9 cellular contexts compared by ENCODE assay signal in the genomic region with DNA sequence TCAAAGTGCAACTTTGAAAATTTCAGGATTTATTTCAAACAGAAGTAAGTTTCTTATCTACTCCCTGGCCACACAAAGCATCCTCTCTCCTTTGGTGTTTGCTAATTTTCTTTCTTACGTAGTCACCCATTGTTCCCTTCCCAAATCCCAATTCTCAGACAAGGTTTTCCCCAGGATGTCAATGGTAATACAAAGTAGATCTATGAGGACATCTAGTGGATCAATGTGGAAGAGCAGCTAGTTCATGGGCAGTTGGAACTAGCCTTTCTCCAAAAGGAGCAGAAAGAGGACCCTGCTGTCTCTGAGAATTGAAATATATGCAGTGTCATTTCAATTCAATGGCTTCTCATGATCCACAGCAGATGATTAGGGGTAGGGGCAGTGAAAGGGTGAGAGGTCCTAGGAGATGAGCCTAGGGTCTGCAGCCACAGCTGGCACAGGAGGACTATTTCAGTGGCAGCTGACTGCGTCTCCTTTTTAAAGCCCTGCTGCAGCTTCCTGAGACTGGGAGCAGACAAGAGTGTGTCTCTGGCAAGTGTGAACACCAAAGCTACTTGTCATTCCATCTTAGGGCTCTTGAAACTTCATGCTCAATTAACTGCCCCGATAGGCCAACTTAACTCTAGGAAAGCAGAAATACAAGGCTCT.
A peak's percentile ranks its signal among the peaks of the same experiment; 100 is the strongest.
DNase-seq lines count a peak whose midpoint lies in the region; ATAC-seq and TF ChIP-seq lines count a peak whose summit lies in the region.
"Had no signal": no experiment of that assay in that cellular context is flagged by ENCODE, and none has a peak within 500 bp of the region (broad histone marks: within the 10 kb centered on the region; RNA-seq: fewer than 3 reads in every experiment).

No MANE protein-coding gene starts in this region.

- H3K9ac ChIP-seq in colonic mucosa (ENCODE audit: low read depth in 2 of 2, low read length in 2 of 2) = no peak overlapping the region

- H3K4me1 ChIP-seq in Caco-2 = no peaks in the 10 kb centered on the region
- no peaks in the 10 kb centered on the region for H3K4me1 ChIP-seq in colonic mucosa
- H3K4me1 ChIP-seq in right lobe of liver = no peaks in the 10 kb centered on the region

- H3K27ac ChIP-seq in colonic mucosa (no peak overlapping the region), right lobe of liver (no peak overlapping the region)

- no peaks in the 10 kb centered on the region for H3K27me3 ChIP-seq in Caco-2 (replicated peaks; ENCODE audit: control insufficient read depth, insufficient read depth, low read length)
- no peaks in the 10 kb centered on the region for H3K27me3 ChIP-seq in H7 (ENCODE audit: control insufficient read depth, insufficient read depth, low read length)
- no peaks in the 10 kb centered on the region for H3K27me3 ChIP-seq in colonic mucosa
- H3K27me3 ChIP-seq in right lobe of liver = no peaks in the 10 kb centered on the region

- H3K4me3 Mint-ChIP-seq in Caco-2 (ENCODE audit: unreplicated experiment) = no peak overlapping the region
- H3K4me3 Mint-ChIP-seq: memory B cell had no signal

- no peak for TF ChIP-seq POLR2A in right lobe of liver (IDR thresholded peaks at IDR 0.05)

- intact Hi-C loops in Caco-2 (cut with micrococcal nuclease; ENCODE audit: unreplicated experiment) (loop anchor here (1.0 kb wide), 1 partner anchor 107 kb away; no protein-coding TSS in a partner anchor), colonic mucosa (cut with DNase I) (no loop called here), right lobe of liver (cut with DNase I) (no loop called here)

- 0% methylated on average over 1 of the region's 3 CpGs for WGBS in right lobe of liver (ENCODE audit: insufficient coverage, low coverage, low lambda C conversion rate, missing lambda C conversion rate)

- DNase-seq in Caco-2 (peak in 1 of 2 experiments; percentile 56), H7 (peak; percentile 64), NCI-H69 (lab: John Stamatoyannopoulos, UW) (peak; percentile 76), colonic mucosa (peak; percentile 33), right lobe of liver (no peak)

- POLR2A ChIA-PET in Caco-2 (lab: Charles Lee) = no interaction called here

- ATAC-seq in right lobe of liver = peak; percentile 87 to 92 (median 88)
- no peak for ATAC-seq in GM18511 (IDR thresholded peaks at IDR 0.05; ENCODE audit: unreplicated experiment)
- ATAC-seq in GM21381 (IDR thresholded peaks at IDR 0.05; ENCODE audit: unreplicated experiment) = no peak
- no peak for ATAC-seq in HG02981 (IDR thresholded peaks at IDR 0.05; ENCODE audit: unreplicated experiment)

- H3K4me1 Mint-ChIP-seq in Caco-2 (ENCODE audit: low read depth, unreplicated experiment) = no peaks in the 10 kb centered on the region

- H3K9me3 ChIP-seq in Caco-2 = no peaks in the 10 kb centered on the region
- no peaks in the 10 kb centered on the region for H3K9me3 ChIP-seq in colonic mucosa
- no peaks in the 10 kb centered on the region for H3K9me3 ChIP-seq in right lobe of liver

- CTCF ChIA-PET in Caco-2 (lab: Charles Lee) = interaction anchor here (0.6 to 1.0 kb wide), 4 partner anchors 12 to 1553 kb away, joined by 3 read pairs; no protein-coding TSS in a partner anchor

- H3K36me3 Mint-ChIP-seq in Caco-2 (ENCODE audit: insufficient read depth, unreplicated experiment) = no peaks in the 10 kb centered on the region
- H3K36me3 Mint-ChIP-seq: memory B cell had no signal

- no peaks in the 10 kb centered on the region for H3K9me3 Mint-ChIP-seq in Caco-2 (ENCODE audit: unreplicated experiment)
- H3K9me3 Mint-ChIP-seq: memory B cell had no signal

- H3K27ac Mint-ChIP-seq in Caco-2 (ENCODE audit: unreplicated experiment) = no peak overlapping the region
- H3K27ac Mint-ChIP-seq: memory B cell had no signal

- TF ChIP-seq CTCF in Caco-2 (IDR thresholded peaks at IDR 0.05; ENCODE audit: insufficient read depth in 1 of 2, low read depth in 1 of 2, low read length in 1 of 2, severe bottlenecking in 1 of 2, unreplicated experiment in 1 of 2) (peak; percentile 61 to 77), colonic mucosa (IDR thresholded peaks at IDR 0.05) (peak; percentile 65), right lobe of liver (IDR thresholded peaks at IDR 0.05) (peak; percentile 69 to 81 (median 75))

- H3K27me3 Mint-ChIP-seq in Caco-2 (ENCODE audit: insufficient read depth, unreplicated experiment) = peaks cover 4% of the 10 kb centered on the region

- no TSS peak for BruUV-seq in Caco-2 (replicated peaks; lab: Mats Ljungman, UMichigan)

- H3K4me3 ChIP-seq in Caco-2 (ENCODE audit: low read depth, low read length) (no peak overlapping the region), H7 (ENCODE audit: insufficient read depth, low read depth, low read length) (no peak overlapping the region), colonic mucosa (no peak overlapping the region), right lobe of liver (no peak overlapping the region)

- H3K36me3 ChIP-seq in Caco-2 (ENCODE audit: control insufficient read depth, insufficient read depth, low read length) (no peaks in the 10 kb centered on the region), H7 (replicated peaks; ENCODE audit: control insufficient read depth, insufficient read depth, low read length) (no peaks in the 10 kb centered on the region), colonic mucosa (no peaks in the 10 kb centered on the region), right lobe of liver (no peaks in the 10 kb centered on the region)

Comparison
In these comparisons a context has a peak if more than half of its experiments do, and no peak if none do; other contexts are left out.
1. DNase-seq: peak in H7 (single experiment), NCI-H69 (single experiment) and colonic mucosa (single experiment); none in right lobe of liver (0 of 3).
2. ATAC-seq: peak in right lobe of liver (4 of 4); none in GM18511 (single experiment), GM21381 (single experiment) and HG02981 (single experiment).
3. Peak in every context shown above with its lines, with median percentiles within 50 percentile points of each other: CTCF ChIP-seq.